Comparison of ENCODE assay signal across 1 cellular context in the genomic region with DNA sequence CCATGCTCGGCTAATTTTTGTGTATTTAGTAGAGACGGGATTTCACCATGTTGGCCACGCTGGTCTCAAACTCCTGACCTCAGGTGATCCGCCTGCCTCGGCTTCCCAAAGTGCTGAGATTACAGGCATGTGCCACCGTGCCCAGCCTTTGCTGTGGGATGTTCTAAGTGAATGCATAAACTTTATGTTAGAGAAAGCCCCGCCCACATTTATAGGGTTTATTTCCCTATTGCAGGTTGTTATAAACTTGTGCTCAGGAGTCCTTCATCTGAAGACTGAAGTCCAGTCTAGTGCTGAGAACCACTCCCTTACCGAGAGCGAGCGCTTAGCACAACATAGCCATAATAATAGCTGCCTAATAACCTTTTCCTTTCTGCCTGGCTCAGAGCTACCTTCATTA.
TF ChIP-seq lines count a peak whose summit lies in the region.

No MANE protein-coding gene starts in this region.

TF ChIP-seq in HCT116, 20 proteins besides CTCF, POLR2A, EP300 and RAD21 (continued from another document):
- TF ChIP-seq, protein P1, sequence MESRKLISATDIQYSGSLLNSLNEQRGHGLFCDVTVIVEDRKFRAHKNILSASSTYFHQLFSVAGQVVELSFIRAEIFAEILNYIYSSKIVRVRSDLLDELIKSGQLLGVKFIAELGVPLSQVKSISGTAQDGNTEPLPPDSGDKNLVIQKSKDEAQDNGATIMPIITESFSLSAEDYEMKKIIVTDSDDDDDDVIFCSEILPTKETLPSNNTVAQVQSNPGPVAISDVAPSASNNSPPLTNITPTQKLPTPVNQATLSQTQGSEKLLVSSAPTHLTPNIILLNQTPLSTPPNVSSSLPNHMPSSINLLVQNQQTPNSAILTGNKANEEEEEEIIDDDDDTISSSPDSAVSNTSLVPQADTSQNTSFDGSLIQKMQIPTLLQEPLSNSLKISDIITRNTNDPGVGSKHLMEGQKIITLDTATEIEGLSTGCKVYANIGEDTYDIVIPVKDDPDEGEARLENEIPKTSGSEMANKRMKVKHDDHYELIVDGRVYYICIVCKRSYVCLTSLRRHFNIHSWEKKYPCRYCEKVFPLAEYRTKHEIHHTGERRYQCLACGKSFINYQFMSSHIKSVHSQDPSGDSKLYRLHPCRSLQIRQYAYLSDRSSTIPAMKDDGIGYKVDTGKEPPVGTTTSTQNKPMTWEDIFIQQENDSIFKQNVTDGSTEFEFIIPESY (IDR thresholded peaks at IDR 0.05; ENCODE audit: extremely low read depth, insufficient replicate concordance, low read length), result no peak
- TF ChIP-seq ELF1 (IDR thresholded peaks at IDR 0.05; ENCODE audit: borderline replicate concordance, low read depth), result no peak
- TF ChIP-seq EZH2phosphoT487 (IDR thresholded peaks at IDR 0.05; ENCODE audit: borderline replicate concordance), result no peak
